In the genomic region with DNA sequence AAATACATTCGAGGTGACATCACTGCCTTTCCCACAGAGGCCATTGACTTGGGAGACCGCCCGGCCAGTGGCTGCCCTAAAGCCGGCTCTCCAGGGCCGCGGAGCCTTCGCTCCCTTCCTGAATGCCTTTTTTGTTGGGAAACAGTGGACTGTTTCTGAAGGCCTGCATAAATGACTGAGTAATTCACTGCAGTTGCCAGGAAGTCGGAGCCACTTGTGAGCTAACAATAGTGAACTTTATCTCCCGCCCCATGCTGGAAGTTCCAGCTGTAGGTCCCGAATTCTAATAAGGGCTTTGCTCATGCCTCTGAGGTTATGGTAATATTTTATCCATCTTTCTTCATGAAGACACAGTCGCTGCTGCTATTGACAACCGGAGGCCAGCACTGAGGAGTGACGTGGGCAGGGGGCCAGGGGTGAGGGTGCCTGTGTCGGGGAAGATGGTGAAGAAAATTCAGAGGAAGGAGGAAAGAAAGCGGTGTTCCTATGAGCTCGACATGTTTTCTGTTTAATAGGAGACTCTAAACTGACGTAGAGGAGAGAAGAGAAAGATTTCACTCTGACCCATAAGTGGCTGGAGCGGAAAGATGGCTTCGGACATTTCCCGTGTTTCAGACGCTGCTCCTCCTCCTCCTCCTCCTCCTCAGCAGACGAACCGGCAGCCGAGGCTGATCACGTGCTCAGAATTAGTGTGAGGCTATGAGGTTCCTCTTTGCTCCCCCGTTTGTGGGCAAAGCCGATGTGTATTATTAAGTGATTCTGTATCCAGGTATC, we compare ENCODE assay signal across 1 cellular context.
TF ChIP-seq lines count a peak whose summit lies in the region.

No MANE protein-coding gene starts in this region.

TF ChIP-seq in K562, 482 proteins besides CTCF, POLR2A, EP300 and RAD21 (continued from another document):
- TF ChIP-seq MGA (IDR thresholded peaks at IDR 0.05) (0 out of 2 replicates have a peak, but pooled peaks have one; percentile 20), CHD2 (IDR thresholded peaks at IDR 0.05; ENCODE audit: low read depth, low read length) (no peak), MIER1 (IDR thresholded peaks at IDR 0.05; ENCODE audit: low read depth) (no peak), ZKSCAN8 (CRISPR knock-in tag; IDR thresholded peaks at IDR 0.05) (peak; percentile 59; the same call in 1 of the 2 replicates)
- TF ChIP-seq, protein P1, sequence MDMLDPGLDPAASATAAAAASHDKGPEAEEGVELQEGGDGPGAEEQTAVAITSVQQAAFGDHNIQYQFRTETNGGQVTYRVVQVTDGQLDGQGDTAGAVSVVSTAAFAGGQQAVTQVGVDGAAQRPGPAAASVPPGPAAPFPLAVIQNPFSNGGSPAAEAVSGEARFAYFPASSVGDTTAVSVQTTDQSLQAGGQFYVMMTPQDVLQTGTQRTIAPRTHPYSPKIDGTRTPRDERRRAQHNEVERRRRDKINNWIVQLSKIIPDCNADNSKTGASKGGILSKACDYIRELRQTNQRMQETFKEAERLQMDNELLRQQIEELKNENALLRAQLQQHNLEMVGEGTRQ (CRISPR knock-in tag; IDR thresholded peaks at IDR 0.05), result peak; percentile 63
- TF ChIP-seq, protein P2, sequence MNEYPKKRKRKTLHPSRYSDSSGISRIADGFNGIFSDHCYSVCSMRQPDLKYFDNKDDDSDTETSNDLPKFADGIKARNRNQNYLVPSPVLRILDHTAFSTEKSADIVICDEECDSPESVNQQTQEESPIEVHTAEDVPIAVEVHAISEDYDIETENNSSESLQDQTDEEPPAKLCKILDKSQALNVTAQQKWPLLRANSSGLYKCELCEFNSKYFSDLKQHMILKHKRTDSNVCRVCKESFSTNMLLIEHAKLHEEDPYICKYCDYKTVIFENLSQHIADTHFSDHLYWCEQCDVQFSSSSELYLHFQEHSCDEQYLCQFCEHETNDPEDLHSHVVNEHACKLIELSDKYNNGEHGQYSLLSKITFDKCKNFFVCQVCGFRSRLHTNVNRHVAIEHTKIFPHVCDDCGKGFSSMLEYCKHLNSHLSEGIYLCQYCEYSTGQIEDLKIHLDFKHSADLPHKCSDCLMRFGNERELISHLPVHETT (CRISPR knock-in tag; conservative IDR thresholded peaks at IDR 0.05 in 1 of 2, IDR thresholded peaks at IDR 0.05 in 1 of 2), result 0 out of 4 replicates have a peak, but pooled peaks of 1 of the 2 experiments have one; percentile 22
